Comparison of ENCODE assay signal across 21 cellular contexts in genomic region chrX:71604141-71604540, GRCh38. TPM values are rescaled to one million over a fixed set of nuclear protein-coding genes. Genes with fewer than 3 reads are reported as not detected.
DNase-seq lines count a peak whose midpoint lies in the region; FAIRE-seq and TF ChIP-seq lines count a peak whose summit lies in the region.
"Had no signal": no experiment of that assay in that cellular context is flagged by ENCODE, and none has a peak within 500 bp of the region (broad histone marks: within the 10 kb centered on the region; RNA-seq: fewer than 3 reads in every experiment).

No MANE protein-coding gene starts in this region.

- no peaks in the 10 kb centered on the region for H3K79me2 ChIP-seq in astrocyte (ENCODE audit: insufficient read depth, low read length)

- H3K4me1 ChIP-seq in CD8-positive, alpha-beta memory T cell (ENCODE audit: insufficient read depth, low read length): peaks cover 38% of the 10 kb centered on the region
- H3K4me1 ChIP-seq in HUES48 (ENCODE audit: control insufficient read depth, insufficient read depth, low read length): no peaks in the 10 kb centered on the region
- H3K4me1 ChIP-seq in astrocyte (ENCODE audit: insufficient read depth, low read length): no peaks in the 10 kb centered on the region
- H3K4me1 ChIP-seq in mesodermal cell (ENCODE audit: control insufficient read depth, insufficient read depth, low read length, poor library complexity, severe bottlenecking): no peaks in the 10 kb centered on the region

- H2AFZ ChIP-seq in astrocyte (ENCODE audit: low read depth, low read length): no peak overlapping the region

- no peak for DNase-seq in CD8-positive, alpha-beta memory T cell
- DNase-seq in astrocyte (ENCODE audit: low read depth): peak; percentile 5
- DNase-seq in HPDE6-E6E7 (ENCODE audit: extremely low spot score): no peak
- no peak for DNase-seq in DMS79 treated with DMSO at 0.1 percent for 48 hours (lab: John Stamatoyannopoulos, UW)
- no peak for DNase-seq in DMS79 (lab: John Stamatoyannopoulos, UW)
- DNase-seq: Calu3; GOT3; left ventricle myocardium superior; NCI-H1105 treated with DMSO at 0.1 percent for 48 hours; NCI-H2081 treated with DMSO at 0.1 percent for 48 hours; NCI-H510A; NK-92 treated with Interleukin-12 subunit alpha and Interleukin-12 subunit beta, amount 100 ng/mL, for 24 hours; occipital lobe; right cardiac atrium; RPMI8226; stimulated activated naive CD4-positive, alpha-beta T cell had no signal

- H3K36me3 Mint-ChIP-seq in CD8-positive, alpha-beta memory T cell: peaks cover 21 to 79% (median 31%) of the 10 kb centered on the region in 3 donors
- H3K36me3 Mint-ChIP-seq in astrocyte (ENCODE audit: low read depth, unreplicated experiment): peaks cover 52% of the 10 kb centered on the region

- 93 to 99% methylated on average over 9 to 10 of the region's 10 CpGs for WGBS in mesodermal cell (ENCODE audit: insufficient coverage in 2 of 2), 2 experiments

- FAIRE-seq in astrocyte (lab: Jason Lieb, UNC): no peak

- H3K27ac Mint-ChIP-seq in CD8-positive, alpha-beta memory T cell: peak overlapping the region in 7 of 8 donors; percentile 30 to 99 (median 69)
- peak overlapping the region; percentile 49 for H3K27ac Mint-ChIP-seq in astrocyte (ENCODE audit: unreplicated experiment)
- H3K27ac Mint-ChIP-seq: B cell, type B pancreatic cell had no signal

- peaks cover 54 to 69% (median 62%) of the 10 kb centered on the region in 3 donors for H3K4me1 Mint-ChIP-seq in CD8-positive, alpha-beta memory T cell
- no peaks in the 10 kb centered on the region for H3K4me1 Mint-ChIP-seq in astrocyte (ENCODE audit: low read depth, unreplicated experiment)

- POLR2A ChIA-PET in CD8-positive, alpha-beta memory T cell (lab: Charles Lee): no interaction called here

- no peaks in the 10 kb centered on the region for H3K9me3 ChIP-seq in CD8-positive, alpha-beta memory T cell (ENCODE audit: low read length)
- peaks cover 37% of the 10 kb centered on the region for H3K9me3 ChIP-seq in HUES48 (ENCODE audit: control insufficient read depth, insufficient read depth, low read length)
- H3K9me3 ChIP-seq in astrocyte (ENCODE audit: insufficient read depth, low read depth, low read length): no peaks in the 10 kb centered on the region
- H3K9me3 ChIP-seq in mesodermal cell (ENCODE audit: control insufficient read depth, low read length): peaks cover 11% of the 10 kb centered on the region

- CTCF ChIA-PET in CD8-positive, alpha-beta memory T cell (lab: Charles Lee): no interaction called here

- H3K27me3 Mint-ChIP-seq in CD8-positive, alpha-beta memory T cell: no peaks in the 10 kb centered on the region
- no peaks in the 10 kb centered on the region for H3K27me3 Mint-ChIP-seq in astrocyte (ENCODE audit: low read depth, unreplicated experiment)
- H3K27me3 Mint-ChIP-seq: B cell, type B pancreatic cell had no signal

- peak overlapping the region in 1 of 7 donors; percentile 32 for H3K4me3 Mint-ChIP-seq in CD8-positive, alpha-beta memory T cell
- H3K4me3 Mint-ChIP-seq in astrocyte (ENCODE audit: unreplicated experiment): no peak overlapping the region
- H3K4me3 Mint-ChIP-seq: B cell, type B pancreatic cell had no signal

- no peak overlapping the region for H3K9ac ChIP-seq in HUES48 (ENCODE audit: low read depth, low read length)
- no peak overlapping the region for H3K9ac ChIP-seq in astrocyte (ENCODE audit: low read length)

- peaks cover 0 to 1% (median 0%) of the 10 kb centered on the region in 5 donors for H3K9me3 Mint-ChIP-seq in CD8-positive, alpha-beta memory T cell
- peaks cover 12% of the 10 kb centered on the region for H3K9me3 Mint-ChIP-seq in astrocyte (ENCODE audit: unreplicated experiment)

- H3K4me2 ChIP-seq in astrocyte (ENCODE audit: low read length): no peak overlapping the region

- peaks cover 17% of the 10 kb centered on the region for H3K36me3 ChIP-seq in CD8-positive, alpha-beta memory T cell (ENCODE audit: insufficient read depth, low read length)
- peaks cover 14% of the 10 kb centered on the region for H3K36me3 ChIP-seq in HUES48 (ENCODE audit: control insufficient read depth, insufficient read depth, low read length)
- peaks cover 17% of the 10 kb centered on the region for H3K36me3 ChIP-seq in astrocyte (ENCODE audit: insufficient read depth, low read length)
- H3K36me3 ChIP-seq in mesodermal cell (ENCODE audit: control insufficient read depth, insufficient read depth, low read length): peaks cover 64% of the 10 kb centered on the region
- H3K36me3 ChIP-seq: cardiac muscle cell had no signal

- H3K27ac ChIP-seq in CD8-positive, alpha-beta memory T cell (ENCODE audit: low read depth, low read length): no peak overlapping the region
- H3K27ac ChIP-seq in HUES48 (ENCODE audit: low read depth, low read length) (peak overlapping the region; percentile 12), astrocyte (ENCODE audit: low read depth, low read length) (no peak overlapping the region), mesodermal cell (ENCODE audit: low read depth, low read length, severe bottlenecking) (peak overlapping the region; percentile 41)
- H3K27ac ChIP-seq: cardiac muscle cell had no signal

- peaks cover 21% of the 10 kb centered on the region for H4K20me1 ChIP-seq in astrocyte (ENCODE audit: insufficient read depth, low read length)

- no peak for TF ChIP-seq CTCF in astrocyte (IDR thresholded peaks at IDR 0.05; ENCODE audit: insufficient read depth, low read depth, low read length)

- H3K4me3 ChIP-seq in CD8-positive, alpha-beta memory T cell (ENCODE audit: low read length): no peak overlapping the region
- H3K4me3 ChIP-seq in HUES48 (ENCODE audit: low read depth, low read length) (no peak overlapping the region), astrocyte (ENCODE audit: insufficient read depth, low read depth, low read length) (no peak overlapping the region), mesodermal cell (ENCODE audit: extremely low read depth, insufficient read depth, low read length, poor library complexity, severe bottlenecking) (no peak overlapping the region)
- H3K4me3 ChIP-seq: cardiac muscle cell had no signal

- H3K27me3 ChIP-seq in CD8-positive, alpha-beta memory T cell (ENCODE audit: insufficient read depth, low read length, poor library complexity, severe bottlenecking): no peaks in the 10 kb centered on the region
- no peaks in the 10 kb centered on the region for H3K27me3 ChIP-seq in HUES48 (ENCODE audit: control insufficient read depth, insufficient read depth, low read length)
- H3K27me3 ChIP-seq in astrocyte (ENCODE audit: insufficient read depth, low read length): no peaks in the 10 kb centered on the region
- H3K27me3 ChIP-seq: cardiac muscle cell had no signal

RNA-seq across cellular contexts. Expression of gene CXCR3, which starts 14.2 kb away (rescaled TPM):
- total RNA-seq in CD8-positive, alpha-beta memory T cell: 10 to 100 TPM; 66.1 to 69.3 TPM
- 220 TPM for polyA plus RNA-seq in CD8-positive, alpha-beta memory T cell
- not detected in 2 replicates for total RNA-seq in astrocyte
- not detected for polyA plus RNA-seq in mesodermal cell (2013, experiment 1 of 2)
- polyA plus RNA-seq in mesodermal cell (2013, experiment 2 of 2): not detected
- total RNA-seq: Calu3, cardiac muscle cell, occipital lobe had no signal
- polyA plus RNA-seq: cardiac muscle cell had no signal

RNA-seq across cellular contexts. Expression of gene GCNA, which starts 25.9 kb away (rescaled TPM):
- 1 to 10 TPM; 3.9 to 4.2 TPM for total RNA-seq in CD8-positive, alpha-beta memory T cell
- 0.67 TPM for polyA plus RNA-seq in CD8-positive, alpha-beta memory T cell
- total RNA-seq in astrocyte: 2.2 and 2.4 TPM in 2 replicates
- polyA plus RNA-seq in mesodermal cell (2013, experiment 1 of 2): 2.3 TPM
- polyA plus RNA-seq in mesodermal cell (2013, experiment 2 of 2): 1.1 TPM

Comparison
In these comparisons a context has a peak if more than half of its experiments do, and no peak if none do; other contexts are left out.
1. H3K27ac ChIP-seq: peak in HUES48 (single experiment) and mesodermal cell (single experiment); none in CD8-positive, alpha-beta memory T cell (single experiment) and astrocyte (single experiment).
2. RNA of gene CXCR3, which starts 14.2 kb away (total RNA-seq): 66.1 to 69.3 TPM in CD8-positive, alpha-beta memory T cell; not detected in astrocyte; every median in the first group is over 10 times any median in the second.